ENCODE assay signal across 12 cellular contexts in the genomic region with DNA sequence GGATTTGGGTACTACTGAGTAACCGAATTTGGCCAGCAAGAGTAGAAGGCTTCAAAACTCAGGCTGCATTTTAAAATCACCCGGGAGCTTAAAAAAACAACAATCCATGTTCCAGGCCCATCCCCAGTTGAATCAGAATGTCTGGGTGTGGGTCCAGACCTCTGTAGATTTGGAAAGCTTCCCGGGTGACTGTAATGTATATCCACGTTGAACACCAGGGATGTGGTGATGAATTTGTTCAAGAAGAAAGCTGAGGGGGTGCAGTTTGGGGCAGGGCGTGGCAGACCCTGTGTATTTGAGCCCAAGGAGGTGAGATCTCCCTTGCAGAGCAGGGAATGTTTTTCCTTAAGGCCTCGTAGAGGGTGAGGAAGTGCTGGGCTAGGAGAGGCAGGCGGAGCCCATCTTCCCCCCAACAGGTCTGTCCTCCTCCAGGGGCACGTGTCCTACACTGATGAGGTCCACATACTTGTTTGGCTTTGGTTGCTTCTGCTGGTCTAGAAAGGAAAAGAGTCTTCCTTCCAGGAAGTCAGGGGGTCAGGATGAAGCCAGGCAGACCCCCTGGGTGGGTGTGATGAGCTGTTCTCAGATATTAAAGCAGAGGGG. TPM values are rescaled to one million over a fixed set of nuclear protein-coding genes. Genes with fewer than 3 reads are reported as not detected.
DNase-seq lines count a peak whose midpoint lies in the region; ATAC-seq and TF ChIP-seq lines count a peak whose summit lies in the region.
"Had no signal": no experiment of that assay in that cellular context is flagged by ENCODE, and none has a peak within 500 bp of the region (broad histone marks: within the 10 kb centered on the region; RNA-seq: fewer than 3 reads in every experiment).

No MANE protein-coding gene starts in this region.

- CTCF ChIA-PET in PC-3 (lab: Charles Lee) = interaction anchor here (0.6 to 1.1 kb wide), 2 partner anchors 24 to 374 kb away, joined by 3 to 5 read pairs; no protein-coding TSS in a partner anchor

- H2AFZ ChIP-seq in PC-3 (ENCODE audit: low read length) (no peak overlapping the region), neural progenitor cell (replicated peaks) (no peak overlapping the region), Karpas-422 (ENCODE audit: low read length) (no peak overlapping the region)

- no peak for TF ChIP-seq CTCF in PC-3 (conservative IDR thresholded peaks at IDR 0.05; ENCODE audit: low read depth, low read length)
- no peak for TF ChIP-seq CTCF in endodermal cell (conservative IDR thresholded peaks at IDR 0.05)
- TF ChIP-seq CTCF in neural progenitor cell (IDR thresholded peaks at IDR 0.05) = no peak
- no peak for TF ChIP-seq CTCF in ovary (IDR thresholded peaks at IDR 0.05)

- no peaks in the 10 kb centered on the region for H3K9me3 Mint-ChIP-seq in endodermal cell
- H3K9me3 Mint-ChIP-seq in neural progenitor cell = peaks cover 30% of the 10 kb centered on the region
- H3K9me3 Mint-ChIP-seq: T-helper 2 cell treated with Interferon-gamma antibody and Interleukin-4, amounts not matched to agents 5 μg/mL and 100 μg/mL, for 36 hours had no signal

- H3K27me3 Mint-ChIP-seq in endodermal cell (ENCODE audit: insufficient read depth) = no peaks in the 10 kb centered on the region
- H3K27me3 Mint-ChIP-seq in neural progenitor cell (ENCODE audit: insufficient read depth, low read depth) = peaks cover 5% of the 10 kb centered on the region

- H3K4me3 Mint-ChIP-seq in endodermal cell (no peak overlapping the region), neural progenitor cell (peak overlapping the region; percentile 35)
- H3K4me3 Mint-ChIP-seq: T-helper 2 cell treated with Interferon-gamma antibody and Interleukin-4, amounts not matched to agents 5 μg/mL and 100 μg/mL, for 36 hours had no signal

- ATAC-seq in PC-3 (peak; percentile 53), GM21526 (IDR thresholded peaks at IDR 0.05; ENCODE audit: low FRiP score, unreplicated experiment) (no peak), GM21515 (IDR thresholded peaks at IDR 0.05; ENCODE audit: unreplicated experiment) (no peak)

- H3K4me1 ChIP-seq in PC-3 (ENCODE audit: insufficient read depth, low read length) (peaks cover 37% of the 10 kb centered on the region), endodermal cell (ENCODE audit: control insufficient read depth, insufficient read depth, low read length) (peaks cover 16% of the 10 kb centered on the region), neural progenitor cell (peaks cover 77% of the 10 kb centered on the region), Karpas-422 (ENCODE audit: low read length) (no peaks in the 10 kb centered on the region), ovary (ENCODE audit: insufficient read depth) (peaks cover 24% of the 10 kb centered on the region)

- H3K9me2 ChIP-seq in PC-3 (replicated peaks; ENCODE audit: low read length) (no peaks in the 10 kb centered on the region), Karpas-422 (replicated peaks; ENCODE audit: insufficient read depth, low read length) (no peaks in the 10 kb centered on the region)

- H3K4me2 ChIP-seq in PC-3 (ENCODE audit: low read length) (peak overlapping the region; percentile 44), neural progenitor cell (no peak overlapping the region), Karpas-422 (ENCODE audit: low read depth, low read length, poor library complexity, severe bottlenecking) (no peak overlapping the region)

- H3K36me3 Mint-ChIP-seq in endodermal cell (ENCODE audit: low read depth) = peaks cover 12% of the 10 kb centered on the region
- H3K36me3 Mint-ChIP-seq in neural progenitor cell = peaks cover 48% of the 10 kb centered on the region

- intact Hi-C loops in PC-3 (cut with micrococcal nuclease) (loop anchor here (10.0 kb wide), 2 partner anchors 133 to 403 kb away; no protein-coding TSS in a partner anchor), ovary (cut with DNase I) (no loop called here)

- H3K27me3 ChIP-seq in PC-3 (ENCODE audit: low read length) = no peaks in the 10 kb centered on the region
- no peaks in the 10 kb centered on the region for H3K27me3 ChIP-seq in endodermal cell (ENCODE audit: control insufficient read depth, insufficient read depth, low read length, poor library complexity, severe bottlenecking)
- H3K27me3 ChIP-seq in neural progenitor cell = no peaks in the 10 kb centered on the region
- H3K27me3 ChIP-seq in Karpas-422 (ENCODE audit: low read length) = no peaks in the 10 kb centered on the region
- H3K27me3 ChIP-seq in ovary = no peaks in the 10 kb centered on the region

- no peak for TF ChIP-seq EP300 in ovary (IDR thresholded peaks at IDR 0.05)

- H3K27ac Mint-ChIP-seq in endodermal cell = peak overlapping the region; percentile 16
- H3K27ac Mint-ChIP-seq in neural progenitor cell = peak overlapping the region; percentile 24
- H3K27ac Mint-ChIP-seq: T-helper 2 cell treated with Interferon-gamma antibody and Interleukin-4, amounts not matched to agents 5 μg/mL and 100 μg/mL, for 36 hours had no signal

- WGBS in endodermal cell (ENCODE audit: insufficient coverage in 1 of 2, insufficient read length in 1 of 2), 2 experiments = 86 to 100% methylated on average over 1 to 8 of the region's 8 CpGs
- 56 to 66% (median 57%) methylated on average over 8 of the region's 8 CpGs for WGBS in ovary, 3 donors

- H3K9me3 ChIP-seq in PC-3 (ENCODE audit: low read length) = no peaks in the 10 kb centered on the region
- H3K9me3 ChIP-seq in endodermal cell (ENCODE audit: control insufficient read depth, low read length) = no peaks in the 10 kb centered on the region
- H3K9me3 ChIP-seq in neural progenitor cell (ENCODE audit: low read depth) = no peaks in the 10 kb centered on the region
- H3K9me3 ChIP-seq in Karpas-422 (ENCODE audit: low read length) = no peaks in the 10 kb centered on the region
- H3K9me3 ChIP-seq in ovary = no peaks in the 10 kb centered on the region

- peaks cover 6% of the 10 kb centered on the region; the same call in 1 of the 2 replicates for H4K20me1 ChIP-seq in PC-3 (ENCODE audit: low read length)
- peaks cover 100% of the 10 kb centered on the region for H4K20me1 ChIP-seq in neural progenitor cell (ENCODE audit: low read depth)
- H4K20me1 ChIP-seq in Karpas-422 (ENCODE audit: insufficient read depth, low read depth, low read length) = no peaks in the 10 kb centered on the region

- H3F3A ChIP-seq in PC-3 (ENCODE audit: low read length, unreplicated experiment) (no peaks in the 10 kb centered on the region), neural progenitor cell (ENCODE audit: low read depth) (peaks cover 42% of the 10 kb centered on the region)

- H3K27ac ChIP-seq in PC-3 (ENCODE audit: low read length) (peak overlapping the region; percentile 37), endodermal cell (ENCODE audit: low read depth, low read length) (no peak overlapping the region), neural progenitor cell (no peak overlapping the region), Karpas-422 (ENCODE audit: low read length) (no peak overlapping the region), ovary (no peak overlapping the region)

- BruUV-seq in PC-3 (replicated peaks; lab: Mats Ljungman, UMichigan) = no TSS peak

- TF ChIP-seq POLR2A in ovary (IDR thresholded peaks at IDR 0.05) = no peak

- POLR2A ChIA-PET in PC-3 (lab: Charles Lee; ENCODE audit: unreplicated experiment) = interaction anchor here (0.5 to 0.6 kb wide), 2 partner anchors 141 to 333 kb away, joined by 3 read pairs; no protein-coding TSS in a partner anchor

- H3K4me3 ChIP-seq in PC-3 (ENCODE audit: low read length) = no peak overlapping the region; the same call in 1 of the 2 replicates
- H3K4me3 ChIP-seq in endodermal cell (ENCODE audit: low read length) = no peak overlapping the region
- no peak overlapping the region for H3K4me3 ChIP-seq in neural progenitor cell
- H3K4me3 ChIP-seq in Karpas-422 (ENCODE audit: low read length) = no peak overlapping the region
- no peak overlapping the region for H3K4me3 ChIP-seq in ovary

- DNase-seq in ELR (ENCODE audit: low read depth) = peak; percentile 71
- peak; percentile 88 for DNase-seq in PC-3
- DNase-seq in endodermal cell = peak; percentile 36
- no peak for DNase-seq in neural progenitor cell (ENCODE audit: low spot score)
- DNase-seq in Karpas-422 = no peak
- no peak for DNase-seq in ovary
- DNase-seq: activated CD8-positive, alpha-beta memory T cell treated with anti-CD3 and anti-CD28 coated beads for 24 hours; activated naive CD4-positive, alpha-beta T cell treated with anti-CD3 and anti-CD28 coated beads, Interleukin-2, amount 50 U/mL, for 16 hours; NCI-H2029 treated with DMSO at 0.1 percent for 48 hours had no signal

- H3K4me1 Mint-ChIP-seq in endodermal cell = peaks cover 73% of the 10 kb centered on the region
- H3K4me1 Mint-ChIP-seq in neural progenitor cell = peaks cover 70% of the 10 kb centered on the region

- H3K9ac ChIP-seq in PC-3 (ENCODE audit: low read length) = no peak overlapping the region
- no peak overlapping the region for H3K9ac ChIP-seq in endodermal cell (ENCODE audit: extremely low read depth, low read length, poor library complexity, severe bottlenecking)
- H3K9ac ChIP-seq in neural progenitor cell = no peak overlapping the region
- H3K9ac ChIP-seq in Karpas-422 (ENCODE audit: low read length) = no peak overlapping the region

- H3K36me3 ChIP-seq in PC-3 (ENCODE audit: low read depth, low read length) (no peaks in the 10 kb centered on the region), endodermal cell (ENCODE audit: control insufficient read depth, insufficient read depth, low read length) (peaks cover 18% of the 10 kb centered on the region), neural progenitor cell (no peaks in the 10 kb centered on the region), Karpas-422 (ENCODE audit: insufficient read depth, low read length) (no peaks in the 10 kb centered on the region), ovary (no peaks in the 10 kb centered on the region)

- H3K79me2 ChIP-seq in PC-3 (ENCODE audit: low read length) (peaks cover 100% of the 10 kb centered on the region), neural progenitor cell (ENCODE audit: low read depth) (peaks cover 100% of the 10 kb centered on the region), Karpas-422 (ENCODE audit: low read length) (no peaks in the 10 kb centered on the region)

RNA-seq across cellular contexts. Expression of gene SH3BP4, which starts 5.8 kb away (rescaled TPM):
- 35.2 and 47.3 TPM in 2 replicates for total RNA-seq in PC-3 (2014; rRNA removed)
- 10 to 100 TPM; 49.1 to 53.4 TPM for total RNA-seq in endodermal cell
- 77.6 TPM for polyA plus RNA-seq in endodermal cell (2013, experiment 1 of 2)
- polyA plus RNA-seq in endodermal cell (2013, experiment 2 of 2) = 78.9 TPM
- total RNA-seq in neural progenitor cell (ENCODE audit: low replicate concordance) = 50.4 and 53.4 TPM in 2 replicates
- not detected in 2 replicates for total RNA-seq in Karpas-422 (2014; rRNA removed; shearing (Covaris generic); ENCODE audit: low replicate concordance)
- total RNA-seq in ovary = 10 to 100 TPM; 21.2 to 44.9 (median 37.4) TPM
- 10 to 100 TPM; 20.3 to 29.3 TPM for polyA plus RNA-seq in ovary

Comparison
In these comparisons a context has a peak if more than half of its experiments do, and no peak if none do; other contexts are left out.
1. DNase-seq: peak in ELR (single experiment), PC-3 (single experiment) and endodermal cell (single experiment); none in neural progenitor cell (single experiment), Karpas-422 (single experiment) and ovary (0 of 5).
2. RNA of gene SH3BP4, which starts 5.8 kb away (total RNA-seq): 50.4 to 53.4 TPM in neural progenitor cell, 49.1 to 53.4 TPM in endodermal cell, 21.2 to 44.9 TPM in ovary and 35.2 to 47.3 TPM in PC-3; not detected in Karpas-422; every median in the first group is over 10 times any median in the second.